ENCODE assay signal across 10 cellular contexts in the genomic region with DNA sequence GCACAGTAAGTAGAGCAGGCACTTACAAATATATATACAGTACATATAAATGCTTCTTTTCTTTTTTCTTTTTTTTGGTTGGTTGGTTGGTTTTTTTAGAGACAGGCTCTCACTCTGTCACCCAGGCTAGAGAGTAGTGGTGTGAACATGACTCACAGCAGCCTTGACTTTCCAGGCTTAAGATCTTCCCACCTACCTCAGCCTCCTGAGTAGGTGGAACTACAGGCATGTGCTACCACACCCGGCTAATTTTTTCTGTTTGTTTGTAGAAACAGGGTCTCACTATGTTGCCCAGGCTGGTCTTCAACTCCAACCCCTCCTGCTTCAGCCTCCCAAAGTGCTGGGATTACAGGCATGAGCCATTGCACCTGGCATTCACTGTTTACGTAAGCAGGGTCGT. TPM values are rescaled to one million over a fixed set of nuclear protein-coding genes. Genes with fewer than 3 reads are reported as not detected.
DNase-seq lines count a peak whose midpoint lies in the region; ATAC-seq and TF ChIP-seq lines count a peak whose summit lies in the region.
"Not testable (repeated sequence)": the region's sequence is repeated elsewhere in the genome, so short reads cannot be mapped to it uniquely, and the experiment has no call there.
"Had no signal": no experiment of that assay in that cellular context is flagged by ENCODE, and none has a peak within 500 bp of the region (broad histone marks: within the 10 kb centered on the region; RNA-seq: fewer than 3 reads in every experiment).

No MANE protein-coding gene starts in this region.

- H3K9me3 ChIP-seq in HCT116 (ENCODE audit: control insufficient read depth in 1 of 2, insufficient read depth in 1 of 2, low read depth in 1 of 2, low read length in 2 of 2) = not testable (repeated sequence)

- not testable (repeated sequence) for H3K27ac Mint-ChIP-seq in activated naive CD4-positive, alpha-beta T cell treated with anti-CD3 and anti-CD28 coated beads, Interleukin-2, amount 50 U/mL, for 72 hours

- not testable (repeated sequence) for BruUV-seq in HCT116 (replicated peaks; lab: Mats Ljungman, UMichigan)

- H3K27ac ChIP-seq in HCT116 (ENCODE audit: low read depth, low read length) = not testable (repeated sequence)

- not testable (repeated sequence) for H3K9me3 Mint-ChIP-seq in activated naive CD4-positive, alpha-beta T cell treated with anti-CD3 and anti-CD28 coated beads, Interleukin-2, amount 50 U/mL, for 72 hours

- peak overlapping the region; percentile 54; the same call in 1 of the 2 replicates for H3K4me2 ChIP-seq in HCT116 (ENCODE audit: low read length)

- intact Hi-C loops in HCT116 (cut with micrococcal nuclease) = not testable (repeated sequence)

- not testable (repeated sequence) for TF ChIP-seq RAD21 in HCT116 (IDR thresholded peaks at IDR 0.05; ENCODE audit: low read depth)

- RAD21 ChIA-PET in HCT116 (lab: Charles Lee; ENCODE audit: low non-redundant PET in 1 of 2, low total read pairs in 2 of 2, uncharacterized antibody in 2 of 2, unreplicated experiment in 2 of 2) = interaction anchor here in 1 of 2 experiments (0.6 kb wide), 1 partner anchor 246 kb away, joined by 3 read pairs; no protein-coding TSS in a partner anchor

- TF ChIP-seq POLR2A in HCT116 (IDR thresholded peaks at IDR 0.05; ENCODE audit: borderline replicate concordance, extremely low read depth, insufficient read depth, insufficient read length) = not testable (repeated sequence)

- peaks cover 4 to 16% of the 10 kb centered on the region in 2 experiments for H3K36me3 ChIP-seq in HCT116 (ENCODE audit: control insufficient read depth in 1 of 2, insufficient read depth in 2 of 2, low read length in 2 of 2)

- H3K27me3 ChIP-seq in HCT116 (ENCODE audit: insufficient read depth, low read length) = not testable (repeated sequence)

- not testable (repeated sequence) for H3K4me3 ChIP-seq in HCT116 (replicated peaks in 1 of 2; ENCODE audit: low read depth in 1 of 2, low read length in 2 of 2); choroid plexus epithelial cell (ENCODE audit: low read depth, low read length)

- not testable (repeated sequence) for TF ChIP-seq CTCF in HCT116 (IDR thresholded peaks at IDR 0.05 in 2 of 3, conservative IDR thresholded peaks at IDR 0.05 in 1 of 3; ENCODE audit: borderline replicate concordance in 1 of 3, insufficient read depth in 1 of 3, low read depth in 2 of 3, low read length in 2 of 3); choroid plexus epithelial cell (conservative IDR thresholded peaks at IDR 0.05; ENCODE audit: low read depth, low read length)

- peaks cover 16% of the 10 kb centered on the region for H4K20me1 ChIP-seq in HCT116 (ENCODE audit: insufficient read depth)

- CTCF ChIA-PET in HCT116 (lab: Charles Lee) = not testable (repeated sequence)

- not testable (repeated sequence) for H2AFZ ChIP-seq in HCT116 (ENCODE audit: low read depth, low read length, poor library complexity, severe bottlenecking)

- not testable (repeated sequence) for H3K9me2 ChIP-seq in HCT116 (ENCODE audit: insufficient read depth)

- H3K36me3 Mint-ChIP-seq in activated naive CD4-positive, alpha-beta T cell treated with anti-CD3 and anti-CD28 coated beads, Interleukin-2, amount 50 U/mL, for 72 hours = peaks cover 26% of the 10 kb centered on the region in 2 donors

- peak; percentile 21; the same call in 1 of the 2 replicates for ATAC-seq in HCT116
- peak; percentile 27 to 33 for ATAC-seq in activated naive CD4-positive, alpha-beta T cell treated with anti-CD3 and anti-CD28 coated beads, Interleukin-2, amount 50 U/mL, for 72 hours

- H3K79me2 ChIP-seq in HCT116 (ENCODE audit: insufficient read depth, low read length) = peaks cover 23% of the 10 kb centered on the region

- POLR2A ChIA-PET in HCT116 (lab: Charles Lee) = not testable (repeated sequence)

- DNase-seq in A172 (ENCODE audit: low spot score) (peak; percentile 20), choroid plexus epithelial cell (ENCODE audit: low read depth) (peak; percentile 36), islet precursor cell (peak; percentile 79)
- not testable (repeated sequence) for DNase-seq in HCT116 (ENCODE audit: low read depth, low spot score); activated naive CD4-positive, alpha-beta T cell treated with anti-CD3 and anti-CD28 coated beads, Interleukin-2, amount 50 U/mL, for 72 hours (ENCODE audit: low spot score in 2 of 2)
- DNase-seq in NK-92 treated with Interleukin-12 subunit alpha and Interleukin-12 subunit beta, amount 100 ng/mL, for 24 hours (lab: John Stamatoyannopoulos, UW) = peak; percentile 28
- DNase-seq in activated CD8-positive, alpha-beta memory T cell treated with anti-CD3 and anti-CD28 coated beads for 24 hours = peak; percentile 59
- DNase-seq in stimulated activated CD4-positive, alpha-beta T cell treated with anti-CD3 and anti-CD28 coated beads, Interleukin-15, amount 100 ng/mL, for 24 hours = peak; percentile 50

- H3K9ac ChIP-seq in HCT116 (ENCODE audit: low read length) = 0 out of 2 replicates have a peak overlapping the region, but pooled peaks have one; percentile 12

- peaks cover 17 to 37% of the 10 kb centered on the region in 2 experiments for H3K4me1 ChIP-seq in HCT116 (ENCODE audit: control insufficient read depth in 1 of 2, insufficient read depth in 2 of 2, low read length in 2 of 2)

RNA-seq across cellular contexts. Expression of a gene that starts 2.6 kb away (rescaled TPM):
- total RNA-seq in A172 (2014; rRNA removed; shearing (Covaris generic)) = 2,482 and 3,666 TPM in 2 replicates
- 2,693 TPM for total RNA-seq in HCT116 (2021; ENCODE audit: unreplicated experiment)
- polyA plus RNA-seq in HCT116 (2012) = 1,320 and 2,224 TPM in 2 replicates
- 1,000 to 10,000 TPM; 2,118 to 2,656 TPM for total RNA-seq in activated naive CD4-positive, alpha-beta T cell treated with anti-CD3 and anti-CD28 coated beads, Interleukin-2, amount 50 U/mL, for 72 hours

RNA-seq across cellular contexts. Expression of a gene that starts 34.4 kb away (rescaled TPM):
- 0.14 and 1.1 TPM in 2 replicates for total RNA-seq in A172 (2014; rRNA removed; shearing (Covaris generic))
- 0.96 TPM for total RNA-seq in HCT116 (2021; ENCODE audit: unreplicated experiment)
- polyA plus RNA-seq in HCT116 (2012) = 0.42 and 0.62 TPM in 2 replicates
- total RNA-seq in activated naive CD4-positive, alpha-beta T cell treated with anti-CD3 and anti-CD28 coated beads, Interleukin-2, amount 50 U/mL, for 72 hours = under 1 TPM in 1 of 2 donors, not detected in 1; 0.36 TPM
- polyA plus RNA-seq: BJ; CD8-positive, alpha-beta memory T cell had no signal
